ENCODE assay signal across 8 cellular contexts in genomic region chr20:34363062-34364012, GRCh38. TPM values are rescaled to one million over a fixed set of nuclear protein-coding genes. Genes with fewer than 3 reads are reported as not detected.
A peak's percentile ranks its signal among the peaks of the same experiment; 100 is the strongest.
DNase-seq lines count a peak whose midpoint lies in the region; ATAC-seq and TF ChIP-seq lines count a peak whose summit lies in the region.

ITCH (plus strand) TSS chr20:34363273; CDS start chr20:34393812, 30,539 bp downstream.

- TF ChIP-seq CTCF in GM10248 (IDR thresholded peaks at IDR 0.05; ENCODE audit: control extremely low read depth, extremely low read depth, low read depth, missing control alignments) (no peak), ovary (IDR thresholded peaks at IDR 0.05) (no peak), thyroid gland (IDR thresholded peaks at IDR 0.05) (no peak)

- no peak for TF ChIP-seq EP300 in ovary (IDR thresholded peaks at IDR 0.05)

- CTCF ChIA-PET in GM10248 (lab: Yijun Ruan, JAX) = interaction anchor here (0.7 to 3.8 kb wide), 5 partner anchors 14 to 406 kb away, joined by 3 to 19 read pairs (median 6); no protein-coding TSS in a partner anchor

- POLR2A ChIA-PET in GM10248 (lab: Yijun Ruan, JAX) = interaction anchor here (0.5 to 1.1 kb wide), 7 partner anchors 13 to 257 kb away, joined by 3 to 11 read pairs (median 5); no protein-coding TSS in a partner anchor

- H3K4me3 ChIP-seq in ovary = peak within 1 kb of the TSS; percentile 85
- peak within 1 kb of the TSS; percentile 90 to 100 (median 93) for H3K4me3 ChIP-seq in thyroid gland (replicated peaks in 1 of 3)

- TF ChIP-seq POLR2A in ovary (IDR thresholded peaks at IDR 0.05) (peak; percentile 89), thyroid gland (IDR thresholded peaks at IDR 0.05) (peak; percentile 75 to 97)

- peak within 1 kb of the TSS; percentile 81 to 88 for H3K27ac ChIP-seq in ovary
- H3K27ac ChIP-seq in thyroid gland = peak within 1 kb of the TSS; percentile 87 to 91 (median 89)

- H3K27me3 ChIP-seq in ovary (no peaks in the 10 kb centered on the region), thyroid gland (no peaks in the 10 kb centered on the region)

- H3K4me1 Mint-ChIP-seq in activated naive CD8-positive, alpha-beta T cell treated with anti-CD3 and anti-CD28 coated beads for 36 hours = peaks cover 26% of the 10 kb centered on the region

- H3K4me3 Mint-ChIP-seq in activated naive CD8-positive, alpha-beta T cell treated with anti-CD3 and anti-CD28 coated beads for 36 hours = peak within 1 kb of the TSS; percentile 98

- DNase-seq in GM10248 (ENCODE audit: extremely low spot score) (peak; percentile 96), NCI-H1105 (lab: John Stamatoyannopoulos, UW) (peak; percentile 93), SKM-1 treated with dmso at 0.1 percent for 144 hours (lab: John Stamatoyannopoulos, UW; ENCODE audit: unreplicated experiment) (peak; percentile 91), head of caudate nucleus (peak; percentile 94 to 98 (median 97)), ovary (peak; percentile 92 to 95 (median 95)), thyroid gland (peak; percentile 97 to 98)
- peak; percentile 91 for DNase-seq in activated naive CD8-positive, alpha-beta T cell treated with anti-CD3 and anti-CD28 coated beads for 36 hours

- intact Hi-C loops in head of caudate nucleus (cut with DNase I) (no loop called here), ovary (cut with DNase I) (no loop called here), thyroid gland (cut with DNase I) (no loop called here)

- 0 to 1% (median 0%) methylated on average over 60 to 92 of the region's 92 CpGs for WGBS in ovary, 3 donors
- WGBS in thyroid gland, 2 donors = 1% methylated on average over 33 to 56 of the region's 92 CpGs

- H3K9me3 ChIP-seq in ovary (no peaks in the 10 kb centered on the region), thyroid gland (no peaks in the 10 kb centered on the region)

- H3K36me3 ChIP-seq in ovary (no peaks in the 10 kb centered on the region), thyroid gland (no peaks in the 10 kb centered on the region)

- peak within 1 kb of the TSS; percentile 98 for H3K27ac Mint-ChIP-seq in activated naive CD8-positive, alpha-beta T cell treated with anti-CD3 and anti-CD28 coated beads for 36 hours

- H3K4me1 ChIP-seq in ovary (ENCODE audit: insufficient read depth) (peaks cover 21% of the 10 kb centered on the region), thyroid gland (peaks cover 37 to 52% of the 10 kb centered on the region in 2 donors)

- no peaks in the 10 kb centered on the region for H3K27me3 Mint-ChIP-seq in activated naive CD8-positive, alpha-beta T cell treated with anti-CD3 and anti-CD28 coated beads for 36 hours

- peaks cover 22% of the 10 kb centered on the region for H3K36me3 Mint-ChIP-seq in activated naive CD8-positive, alpha-beta T cell treated with anti-CD3 and anti-CD28 coated beads for 36 hours

- peak; percentile 83 for ATAC-seq in HG02623 (IDR thresholded peaks at IDR 0.05; ENCODE audit: unreplicated experiment)

- H3K9me3 Mint-ChIP-seq in activated naive CD8-positive, alpha-beta T cell treated with anti-CD3 and anti-CD28 coated beads for 36 hours = no peaks in the 10 kb centered on the region

RNA-seq across cellular contexts. Expression of gene ITCH, which starts in this region (rescaled TPM):
- 10 to 100 TPM; 45.1 to 55.2 TPM for total RNA-seq in activated naive CD8-positive, alpha-beta T cell treated with anti-CD3 and anti-CD28 coated beads for 36 hours
- total RNA-seq in ovary (10 to 100 TPM; 39.2 to 65.8 (median 53.7) TPM), thyroid gland (100 to 1,000 TPM in 1 of 4 donors, 10 to 100 TPM in 3; 67.5 to 120 (median 75.5) TPM)
- polyA plus RNA-seq in ovary = 10 to 100 TPM; 14.0 to 24.0 TPM

Comparison
In these comparisons a context has a peak if more than half of its experiments do, and no peak if none do; other contexts are left out.
1. Peak in every context shown above with its lines: DNase-seq, ATAC-seq, H3K4me3 ChIP-seq and H3K27ac ChIP-seq.